ENCODE assay signal across 8 cellular contexts in genomic region chr19:38838208-38838985, GRCh38. TPM values are rescaled to one million over a fixed set of nuclear protein-coding genes. Genes with fewer than 3 reads are reported as not detected.
DNase-seq lines count a peak whose midpoint lies in the region; ATAC-seq and TF ChIP-seq lines count a peak whose summit lies in the region.

No MANE protein-coding gene starts in this region.

- no peak for ATAC-seq in activated CD8-positive, alpha-beta memory T cell treated with anti-CD3 and anti-CD28 coated beads, Interleukin-2, amount 10 ng/mL, durations not matched to agents 7 days and 5 days

- no peak for DNase-seq in activated CD8-positive, alpha-beta memory T cell treated with anti-CD3 and anti-CD28 coated beads, Interleukin-2, amount 10 ng/mL, durations not matched to agents 7 days and 5 days
- DNase-seq in immature natural killer cell (no peak), retina (no peak), NCI-H1694 (lab: John Stamatoyannopoulos, UW) (no peak), NCI-H2227 treated with DMSO at 0.1 percent for 48 hours (lab: John Stamatoyannopoulos, UW) (no peak), NCI-H510A (lab: John Stamatoyannopoulos, UW) (no peak)
- DNase-seq in stimulated activated CD4-positive, alpha-beta T cell treated with anti-CD3 and anti-CD28 coated beads, Interleukin-4, amount 100 ng/mL, for 24 hours, result peak; percentile 68

- no peaks in the 10 kb centered on the region for H3K9me3 Mint-ChIP-seq in activated CD8-positive, alpha-beta memory T cell treated with anti-CD3 and anti-CD28 coated beads, Interleukin-2, amount 10 ng/mL, durations not matched to agents 7 days and 5 days (ENCODE audit: low read depth)
- no peaks in the 10 kb centered on the region for H3K9me3 Mint-ChIP-seq in immature natural killer cell

- CTCF ChIA-PET in HEK293 (lab: Yijun Ruan, JAX), result interaction anchor here (0.6 to 1.2 kb wide), 6 partner anchors 22 to 294 kb away, joined by 3 to 6 read pairs (median 3); no protein-coding TSS in a partner anchor
- CTCF ChIA-PET in activated CD8-positive, alpha-beta memory T cell treated with anti-CD3 and anti-CD28 coated beads, Interleukin-2, amount 10 ng/mL, durations not matched to agents 7 days and 5 days (lab: Charles Lee), result interaction anchor here (0.6 to 1.1 kb wide), 4 partner anchors 31 to 207 kb away, joined by 3 read pairs; partner anchors contain the start of gene RINL

- H3K4me3 ChIP-seq in HEK293 (ENCODE audit: low read depth, low read length), result no peak overlapping the region

- H3K36me3 Mint-ChIP-seq in activated CD8-positive, alpha-beta memory T cell treated with anti-CD3 and anti-CD28 coated beads, Interleukin-2, amount 10 ng/mL, durations not matched to agents 7 days and 5 days, result peaks cover 71% of the 10 kb centered on the region
- peaks cover 23 to 67% (median 44%) of the 10 kb centered on the region in 3 donors for H3K36me3 Mint-ChIP-seq in immature natural killer cell

- POLR2A ChIA-PET in HEK293 (lab: Yijun Ruan, JAX), result interaction anchor here (0.6 to 4.6 kb wide), 8 partner anchors 9 to 580 kb away, joined by 3 to 67 read pairs (median 5); partner anchors contain the start of genes HNRNPL, MRPS12 and SARS2

- no peak for TF ChIP-seq CTCF in HEK293 (tag by site-specific recombination; IDR thresholded peaks at IDR 0.05)

- no peaks in the 10 kb centered on the region for H3K9me3 ChIP-seq in HEK293 (ENCODE audit: control insufficient read depth, insufficient read depth, low read depth, low read length)

- peak overlapping the region; percentile 63 for H3K27ac ChIP-seq in HEK293 (ENCODE audit: extremely low read depth, low read depth, low read length)

- peaks cover 49% of the 10 kb centered on the region for H3K4me1 Mint-ChIP-seq in activated CD8-positive, alpha-beta memory T cell treated with anti-CD3 and anti-CD28 coated beads, Interleukin-2, amount 10 ng/mL, durations not matched to agents 7 days and 5 days
- peaks cover 25 to 28% of the 10 kb centered on the region in 2 donors for H3K4me1 Mint-ChIP-seq in immature natural killer cell

- H3K36me3 ChIP-seq in HEK293 (ENCODE audit: control insufficient read depth in 2 of 2, insufficient read depth in 1 of 2, low read length in 2 of 2), result peaks cover 82 to 86% of the 10 kb centered on the region in 2 experiments

- 0 out of 2 replicates have a peak, but pooled peaks cover under 1% of the 10 kb centered on the region for H3K4me1 ChIP-seq in HEK293 (ENCODE audit: control insufficient read depth, insufficient read depth, low read length)

- peak overlapping the region; percentile 76 for H3K27ac Mint-ChIP-seq in activated CD8-positive, alpha-beta memory T cell treated with anti-CD3 and anti-CD28 coated beads, Interleukin-2, amount 10 ng/mL, durations not matched to agents 7 days and 5 days
- peak overlapping the region in 5 of 6 donors; percentile 37 to 84 (median 65) for H3K27ac Mint-ChIP-seq in immature natural killer cell

- no peaks in the 10 kb centered on the region for H3K27me3 Mint-ChIP-seq in activated CD8-positive, alpha-beta memory T cell treated with anti-CD3 and anti-CD28 coated beads, Interleukin-2, amount 10 ng/mL, durations not matched to agents 7 days and 5 days
- peaks cover 15 to 30% (median 25%) of the 10 kb centered on the region in 3 donors for H3K27me3 Mint-ChIP-seq in immature natural killer cell (ENCODE audit: low read depth in 3 of 3)

- H3K4me3 Mint-ChIP-seq in activated CD8-positive, alpha-beta memory T cell treated with anti-CD3 and anti-CD28 coated beads, Interleukin-2, amount 10 ng/mL, durations not matched to agents 7 days and 5 days, result no peak overlapping the region
- no peak overlapping the region for H3K4me3 Mint-ChIP-seq in immature natural killer cell

TF ChIP-seq in HEK293, 187 proteins besides CTCF, POLR2A, EP300 and RAD21 (continues in another document):
- no peak for TF ChIP-seq ZNF670 (tag by site-specific recombination; IDR thresholded peaks at IDR 0.05; ENCODE audit: low read depth)
- TF ChIP-seq, protein P1, sequence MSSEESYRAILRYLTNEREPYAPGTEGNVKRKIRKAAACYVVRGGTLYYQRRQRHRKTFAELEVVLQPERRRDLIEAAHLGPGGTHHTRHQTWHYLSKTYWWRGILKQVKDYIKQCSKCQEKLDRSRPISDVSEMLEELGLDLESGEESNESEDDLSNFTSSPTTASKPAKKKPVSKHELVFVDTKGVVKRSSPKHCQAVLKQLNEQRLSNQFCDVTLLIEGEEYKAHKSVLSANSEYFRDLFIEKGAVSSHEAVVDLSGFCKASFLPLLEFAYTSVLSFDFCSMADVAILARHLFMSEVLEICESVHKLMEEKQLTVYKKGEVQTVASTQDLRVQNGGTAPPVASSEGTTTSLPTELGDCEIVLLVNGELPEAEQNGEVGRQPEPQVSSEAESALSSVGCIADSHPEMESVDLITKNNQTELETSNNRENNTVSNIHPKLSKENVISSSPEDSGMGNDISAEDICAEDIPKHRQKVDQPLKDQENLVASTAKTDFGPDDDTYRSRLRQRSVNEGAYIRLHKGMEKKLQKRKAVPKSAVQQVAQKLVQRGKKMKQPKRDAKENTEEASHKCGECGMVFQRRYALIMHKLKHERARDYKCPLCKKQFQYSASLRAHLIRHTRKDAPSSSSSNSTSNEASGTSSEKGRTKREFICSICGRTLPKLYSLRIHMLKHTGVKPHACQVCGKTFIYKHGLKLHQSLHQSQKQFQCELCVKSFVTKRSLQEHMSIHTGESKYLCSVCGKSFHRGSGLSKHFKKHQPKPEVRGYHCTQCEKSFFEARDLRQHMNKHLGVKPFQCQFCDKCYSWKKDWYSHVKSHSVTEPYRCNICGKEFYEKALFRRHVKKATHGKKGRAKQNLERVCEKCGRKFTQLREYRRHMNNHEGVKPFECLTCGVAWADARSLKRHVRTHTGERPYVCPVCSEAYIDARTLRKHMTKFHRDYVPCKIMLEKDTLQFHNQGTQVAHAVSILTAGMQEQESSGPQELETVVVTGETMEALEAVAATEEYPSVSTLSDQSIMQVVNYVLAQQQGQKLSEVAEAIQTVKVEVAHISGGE (tag by site-specific recombination; conservative IDR thresholded peaks at IDR 0.05; ENCODE audit: low read depth), result no peak
- 0 out of 2 replicates have a peak, but pooled peaks have one; percentile 39 for TF ChIP-seq SP7 (tag by site-specific recombination; IDR thresholded peaks at IDR 0.05)
- TF ChIP-seq, protein P2, sequence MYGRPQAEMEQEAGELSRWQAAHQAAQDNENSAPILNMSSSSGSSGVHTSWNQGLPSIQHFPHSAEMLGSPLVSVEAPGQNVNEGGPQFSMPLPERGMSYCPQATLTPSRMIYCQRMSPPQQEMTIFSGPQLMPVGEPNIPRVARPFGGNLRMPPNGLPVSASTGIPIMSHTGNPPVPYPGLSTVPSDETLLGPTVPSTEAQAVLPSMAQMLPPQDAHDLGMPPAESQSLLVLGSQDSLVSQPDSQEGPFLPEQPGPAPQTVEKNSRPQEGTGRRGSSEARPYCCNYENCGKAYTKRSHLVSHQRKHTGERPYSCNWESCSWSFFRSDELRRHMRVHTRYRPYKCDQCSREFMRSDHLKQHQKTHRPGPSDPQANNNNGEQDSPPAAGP (tag by site-specific recombination; IDR thresholded peaks at IDR 0.05), result peak; percentile 77
- TF ChIP-seq ZNF664 (tag by site-specific recombination; IDR thresholded peaks at IDR 0.05), result no peak
- TF ChIP-seq PRDM1 (tag by site-specific recombination; IDR thresholded peaks at IDR 0.05), result peak; percentile 77; the same call in 1 of the 2 replicates
- no peak; the same call in 1 of the 2 replicates for TF ChIP-seq ZNF391 (tag by site-specific recombination; IDR thresholded peaks at IDR 0.05; ENCODE audit: borderline replicate concordance, low read depth)
- TF ChIP-seq EGR2 (tag by site-specific recombination; IDR thresholded peaks at IDR 0.05; ENCODE audit: low read depth), result no peak
- peak; percentile 63; the same call in 1 of the 2 replicates for TF ChIP-seq ZNF692 (tag by site-specific recombination; IDR thresholded peaks at IDR 0.05)
- TF ChIP-seq HOXC10 (CRISPR knock-in tag; IDR thresholded peaks at IDR 0.05), result no peak
- peak; percentile 33 for TF ChIP-seq ZNF600 (tag by site-specific recombination; IDR thresholded peaks at IDR 0.05)
- TF ChIP-seq ZBTB48 (tag by site-specific recombination; IDR thresholded peaks at IDR 0.05), result 0 out of 2 replicates have a peak, but pooled peaks have one; percentile 14
- TF ChIP-seq WT1 (tag by site-specific recombination; IDR thresholded peaks at IDR 0.05), result peak; percentile 22

RNA-seq across cellular contexts. Expression of gene ECH1, which starts 6.8 kb away (rescaled TPM):
- total RNA-seq in activated CD8-positive, alpha-beta memory T cell treated with anti-CD3 and anti-CD28 coated beads, Interleukin-2, amount 10 ng/mL, durations not matched to agents 7 days and 5 days, result 100 to 1,000 TPM; 207 to 214 TPM
- 100 to 1,000 TPM; 243 to 337 (median 327) TPM for polyA plus RNA-seq in immature natural killer cell

RNA-seq across cellular contexts. Expression of gene HNRNPL, which starts 11.4 kb away (rescaled TPM):
- total RNA-seq in activated CD8-positive, alpha-beta memory T cell treated with anti-CD3 and anti-CD28 coated beads, Interleukin-2, amount 10 ng/mL, durations not matched to agents 7 days and 5 days, result 100 to 1,000 TPM; 479 to 611 TPM
- polyA plus RNA-seq in immature natural killer cell, result 10 to 100 TPM; 16.8 to 89.6 (median 69.0) TPM

RNA-seq across cellular contexts. Expression of gene LGALS4, which starts 25.7 kb away (rescaled TPM):
- 1 to 10 TPM; 1.4 to 2.4 TPM for total RNA-seq in activated CD8-positive, alpha-beta memory T cell treated with anti-CD3 and anti-CD28 coated beads, Interleukin-2, amount 10 ng/mL, durations not matched to agents 7 days and 5 days
- not detected for polyA plus RNA-seq in immature natural killer cell

RNA-seq across cellular contexts. Expression of gene RINL, which starts 39.7 kb away (rescaled TPM):
- total RNA-seq in activated CD8-positive, alpha-beta memory T cell treated with anti-CD3 and anti-CD28 coated beads, Interleukin-2, amount 10 ng/mL, durations not matched to agents 7 days and 5 days, result 10 to 100 TPM; 80.1 to 81.0 TPM
- polyA plus RNA-seq in immature natural killer cell, result 10 to 100 TPM; 20.3 to 64.9 (median 47.3) TPM

RNA-seq across cellular contexts. Expression of gene LGALS7B, which starts 49.4 kb away (rescaled TPM):
- not detected for total RNA-seq in activated CD8-positive, alpha-beta memory T cell treated with anti-CD3 and anti-CD28 coated beads, Interleukin-2, amount 10 ng/mL, durations not matched to agents 7 days and 5 days
- polyA plus RNA-seq in immature natural killer cell, result not detected
